In genomic region chrX:2343413-2343812, GRCh38 we compare ENCODE assay signal across 20 cellular contexts.
A peak's percentile ranks its signal among the peaks of the same experiment; 100 is the strongest.
DNase-seq lines count a peak whose midpoint lies in the region; ATAC-seq and TF ChIP-seq lines count a peak whose summit lies in the region.
"Had no signal": no experiment of that assay in that cellular context is flagged by ENCODE, and none has a peak within 500 bp of the region (broad histone marks: within the 10 kb centered on the region; RNA-seq: fewer than 3 reads in every experiment).

No MANE protein-coding gene starts in this region.

- peak overlapping the region in 1 of 2 experiments; percentile 55; a peak in 1 of 4 replicates for H4K8ac ChIP-seq in IMR-90 (ENCODE audit: low read depth in 2 of 2, low read length in 2 of 2)

- peak overlapping the region; percentile 35; the same call in 1 of the 3 replicates for H2BK15ac ChIP-seq in IMR-90 (ENCODE audit: low read depth, low read length)

- ATAC-seq in left cardiac atrium (no peak), IMR-90 (ENCODE audit: low read depth) (no peak), gastrocnemius medialis (no peak)
- ATAC-seq in stimulated activated naive CD8-positive, alpha-beta T cell treated with anti-CD3 and anti-CD28 coated beads, Interleukin-15, amount 100 ng/mL, for 72 hours = no peak

- peak overlapping the region; percentile 76 for H4K91ac ChIP-seq in IMR-90 (ENCODE audit: insufficient read depth, low read depth, low read length)

- H3K27me3 ChIP-seq in cardiac muscle cell (no peaks in the 10 kb centered on the region), IMR-90 (ENCODE audit: control insufficient read depth, insufficient read depth, low read length) (no peaks in the 10 kb centered on the region), gastrocnemius medialis (no peaks in the 10 kb centered on the region), breast epithelium (no peaks in the 10 kb centered on the region)
- H3K27me3 ChIP-seq: MG63 had no signal

- H3K4me3 ChIP-seq in cardiac muscle cell (no peak overlapping the region), IMR-90 (ENCODE audit: insufficient read depth, low read depth, low read length) (no peak overlapping the region), coronary artery (no peak overlapping the region), gastrocnemius medialis (no peak overlapping the region), breast epithelium (no peak overlapping the region)
- H3K4me3 ChIP-seq: MG63 had no signal

- TF ChIP-seq RAD21 in IMR-90 (IDR thresholded peaks at IDR 0.05; ENCODE audit: low read length) = no peak

- DNase-seq in cardiac muscle cell (ENCODE audit: low read depth in 1 of 2, low spot score in 1 of 2) (no peak), left cardiac atrium (no peak), IMR-90 (no peak), coronary artery (ENCODE audit: low spot score) (no peak), gastrocnemius medialis (no peak), cerebellar nuclear complex (lab: John Stamatoyannopoulos, UW) (no peak), breast epithelium (ENCODE audit: low spot score in 2 of 2) (no peak)
- no peak for DNase-seq in stimulated activated naive CD8-positive, alpha-beta T cell treated with anti-CD3 and anti-CD28 coated beads, Interleukin-15, amount 100 ng/mL, for 72 hours
- DNase-seq: AML-193; C1 segment of cervical spinal cord; CD8-positive, alpha-beta memory T cell; DMS53; GF-D8; NCI-H1417; NCI-H1694 treated with DMSO at 0.1 percent for 48 hours; NCI-H2081 treated with DMSO at 0.1 percent for 48 hours; NCI-H2171 treated with DMSO at 0.1 percent for 48 hours; NCI-H526 had no signal

- H2BK120ac ChIP-seq in IMR-90 (ENCODE audit: low read depth, low read length) = peak overlapping the region; percentile 90

- peaks cover 22 to 60% of the 10 kb centered on the region in 2 donors for H3K9me3 Mint-ChIP-seq in stimulated activated naive CD8-positive, alpha-beta T cell treated with anti-CD3 and anti-CD28 coated beads, Interleukin-15, amount 100 ng/mL, for 72 hours

- TF ChIP-seq POLR2A in IMR-90 (IDR thresholded peaks at IDR 0.05; ENCODE audit: low read depth, low read length) (no peak), gastrocnemius medialis (IDR thresholded peaks at IDR 0.05) (no peak), breast epithelium (IDR thresholded peaks at IDR 0.05) (no peak)

- POLR2A ChIA-PET in IMR-90 (lab: Charles Lee; ENCODE audit: unreplicated experiment) = no interaction called here

- CTCF ChIA-PET in IMR-90 (lab: Yijun Ruan, JAX) = no interaction called here

- no peak overlapping the region for H2AK5ac ChIP-seq in IMR-90 (ENCODE audit: low read depth, low read length)

- peak overlapping the region; percentile 60; the same call in 1 of the 2 replicates for H3K56ac ChIP-seq in IMR-90 (ENCODE audit: extremely low read depth, insufficient read depth, low read length)

- no peak overlapping the region for H3K4me3 Mint-ChIP-seq in stimulated activated naive CD8-positive, alpha-beta T cell treated with anti-CD3 and anti-CD28 coated beads, Interleukin-15, amount 100 ng/mL, for 72 hours
- H3K4me3 Mint-ChIP-seq: CD8-positive, alpha-beta memory T cell had no signal

- H3K4ac ChIP-seq in IMR-90 (ENCODE audit: low read depth, low read length) = peak overlapping the region; percentile 81

- H3K9ac ChIP-seq in IMR-90 (ENCODE audit: low read depth, low read length) = no peak overlapping the region

- H3K14ac ChIP-seq in IMR-90 (replicated peaks; ENCODE audit: low read depth, low read length) = peak overlapping the region; percentile 65; the same call in 1 of the 2 replicates

- H2AFZ ChIP-seq in IMR-90 (replicated peaks; ENCODE audit: low read length, poor library complexity) = no peak overlapping the region

- peak overlapping the region; percentile 72; the same call in 1 of the 2 replicates for H3K18ac ChIP-seq in IMR-90 (ENCODE audit: low read depth, low read length)

- H3K9me1 ChIP-seq in IMR-90 (ENCODE audit: insufficient read depth, low read length) = peaks cover 11% of the 10 kb centered on the region

- WGBS in IMR-90 (ENCODE audit: extremely low coverage in 2 of 2, insufficient read length in 1 of 2), 2 experiments = no CpG with 5 or more reads among the region's 4 CpGs

- BruUV-seq in IMR-90 (replicated peaks; lab: Mats Ljungman, UMichigan) = no TSS peak

- peaks cover 8% of the 10 kb centered on the region; the same call in 1 of the 2 replicates for H4K20me1 ChIP-seq in IMR-90 (ENCODE audit: insufficient read depth, low read length)

- H2AK9ac ChIP-seq in IMR-90 (replicated peaks; ENCODE audit: low read depth, low read length, poor library complexity) = no peak overlapping the region

- H2BK5ac ChIP-seq in IMR-90 (ENCODE audit: low read depth, low read length, poor library complexity, severe bottlenecking) = peak overlapping the region; percentile 62

- H3K36me3 ChIP-seq in cardiac muscle cell (no peaks in the 10 kb centered on the region), IMR-90 (ENCODE audit: control insufficient read depth, insufficient read depth, low read length) (peaks cover 7% of the 10 kb centered on the region), gastrocnemius medialis (peaks cover 0 to 1% of the 10 kb centered on the region in 2 donors), breast epithelium (no peaks in the 10 kb centered on the region)

- no peaks in the 10 kb centered on the region for H3K4me1 Mint-ChIP-seq in stimulated activated naive CD8-positive, alpha-beta T cell treated with anti-CD3 and anti-CD28 coated beads, Interleukin-15, amount 100 ng/mL, for 72 hours
- H3K4me1 Mint-ChIP-seq: CD8-positive, alpha-beta memory T cell had no signal

- no peak overlapping the region; the same call in 1 of the 2 replicates for H3K4me2 ChIP-seq in IMR-90 (ENCODE audit: low read depth, low read length)

- H3K9me3 ChIP-seq in cardiac muscle cell (ENCODE audit: low read depth) = no peaks in the 10 kb centered on the region
- H3K9me3 ChIP-seq in IMR-90 (ENCODE audit: control insufficient read depth, insufficient read depth, low read length) = no peaks in the 10 kb centered on the region
- H3K9me3 ChIP-seq in gastrocnemius medialis = no peaks in the 10 kb centered on the region
- H3K9me3 ChIP-seq in breast epithelium = no peaks in the 10 kb centered on the region
- H3K9me3 ChIP-seq: MG63 had no signal

- H3K27ac ChIP-seq in cardiac muscle cell (peak overlapping the region; percentile 94), IMR-90 (ENCODE audit: insufficient read depth, low read length) (peak overlapping the region; percentile 42; the same call in 1 of the 2 replicates), coronary artery (peak overlapping the region; percentile 57 to 83), gastrocnemius medialis (peak overlapping the region; percentile 82 to 92 (median 88)), breast epithelium (no peak overlapping the region)
- H3K27ac ChIP-seq: 22Rv1 had no signal

- H3K27me3 Mint-ChIP-seq in stimulated activated naive CD8-positive, alpha-beta T cell treated with anti-CD3 and anti-CD28 coated beads, Interleukin-15, amount 100 ng/mL, for 72 hours = no peaks in the 10 kb centered on the region

- peaks cover 15% of the 10 kb centered on the region for H3K4me1 ChIP-seq in cardiac muscle cell (ENCODE audit: low read depth)
- peaks cover 10% of the 10 kb centered on the region for H3K4me1 ChIP-seq in IMR-90 (ENCODE audit: control insufficient read depth, insufficient read depth, low read length)
- H3K4me1 ChIP-seq in gastrocnemius medialis = peaks cover 14 to 16% of the 10 kb centered on the region in 2 donors
- no peaks in the 10 kb centered on the region for H3K4me1 ChIP-seq in breast epithelium

- intact Hi-C loops in left cardiac atrium (cut with DNase I) (no loop called here), IMR-90 (cut with micrococcal nuclease) (no loop called here), gastrocnemius medialis (cut with DNase I; ENCODE audit: low total_unique reads) (loop anchor here (5.0 kb wide), 1 partner anchor 59 kb away; no protein-coding TSS in a partner anchor), breast epithelium (cut with DNase I; ENCODE audit: low total_unique reads) (no loop called here)

- in situ Hi-C loops in IMR-90 (cut with MboI; ENCODE audit: low sequenced_read_pairs) = no loop called here
- in situ Hi-C loops in gastrocnemius medialis (cut with MboI; ENCODE audit: low sequenced_read_pairs in 4 of 4) = loop anchor here in 1 of 4 donors (25.0 kb wide), 2 partner anchors 269 to 1356 kb away; no protein-coding TSS in a partner anchor

- peak overlapping the region; percentile 62; the same call in 1 of the 2 replicates for H3K23ac ChIP-seq in IMR-90 (ENCODE audit: low read depth, low read length)

- H3K79me1 ChIP-seq in IMR-90 (ENCODE audit: low read depth in 1 of 2, low read length in 2 of 2) = peaks cover 17 to 38% of the 10 kb centered on the region in 2 experiments; a peak in 3 of 4 replicates

- dilution Hi-C loops in IMR-90 (cut with HindIII; ENCODE audit: low sequenced_read_pairs, unreplicated experiment) = no loop called here

- H4K5ac ChIP-seq in IMR-90 (ENCODE audit: low read depth, low read length) = peak overlapping the region; percentile 7; the same call in 1 of the 2 replicates

- TF ChIP-seq CTCF in cardiac muscle cell (IDR thresholded peaks at IDR 0.05; ENCODE audit: low read depth, low read length) (no peak), IMR-90 (conservative IDR thresholded peaks at IDR 0.05; ENCODE audit: low read depth, low read length) (no peak), coronary artery (IDR thresholded peaks at IDR 0.05) (no peak), gastrocnemius medialis (IDR thresholded peaks at IDR 0.05 in 4 of 5, conservative IDR thresholded peaks at IDR 0.05 in 1 of 5) (no peak), breast epithelium (IDR thresholded peaks at IDR 0.05) (no peak)

- no peak overlapping the region for H3K27ac Mint-ChIP-seq in stimulated activated naive CD8-positive, alpha-beta T cell treated with anti-CD3 and anti-CD28 coated beads, Interleukin-15, amount 100 ng/mL, for 72 hours

- H2BK20ac ChIP-seq in IMR-90 (ENCODE audit: low read depth, low read length) = peak overlapping the region; percentile 75

TF ChIP-seq in IMR-90, 13 proteins besides CTCF, POLR2A, EP300 and RAD21 (continues in another document):
- TF ChIP-seq MAZ (IDR thresholded peaks at IDR 0.05; ENCODE audit: borderline replicate concordance, low read depth, low read length) (no peak), CEBPB (IDR thresholded peaks at IDR 0.05; ENCODE audit: low read depth, low read length) (no peak), SMC3 (IDR thresholded peaks at IDR 0.05; ENCODE audit: low read depth, low read length) (no peak), RFX5 (IDR thresholded peaks at IDR 0.05; ENCODE audit: low read depth, low read length) (no peak), CHD1 (IDR thresholded peaks at IDR 0.05; ENCODE audit: low read depth, low read length) (no peak), BHLHE40 (IDR thresholded peaks at IDR 0.05; ENCODE audit: low read depth, low read length) (no peak), USF2 (IDR thresholded peaks at IDR 0.05; ENCODE audit: low read depth, low read length) (no peak)

Comparison
In these comparisons a context has a peak if more than half of its experiments do, and no peak if none do; other contexts are left out.
1. H3K27ac ChIP-seq: peak in cardiac muscle cell (single experiment), IMR-90 (single experiment), coronary artery (2 of 2) and gastrocnemius medialis (4 of 4); none in breast epithelium (0 of 2).